In genomic region chr2:180507028-180507427, GRCh38 we compare ENCODE assay signal across 17 cellular contexts.
"Had no signal": no experiment of that assay in that cellular context is flagged by ENCODE, and none has a peak within 500 bp of the region (broad histone marks: within the 10 kb centered on the region; RNA-seq: fewer than 3 reads in every experiment).

No MANE protein-coding gene starts in this region.

- H3K9me3 Mint-ChIP-seq: activated CD4-positive, alpha-beta memory T cell treated with anti-CD3 and anti-CD28 coated beads for 36 hours; activated naive CD8-positive, alpha-beta T cell treated with anti-CD3 and anti-CD28 coated beads, Interleukin-2, amount 50 U/mL, for 24 hours; dendritic cell treated with granulocyte-macrophage colony-stimulating factor and Interleukin-4, amounts not matched to agents 40 ng/mL and 50 ng/mL, for 4 days; endodermal cell; neural crest cell had no signal

- H3K36me3 Mint-ChIP-seq: activated CD4-positive, alpha-beta memory T cell treated with anti-CD3 and anti-CD28 coated beads for 36 hours; mesothelial cell of epicardium had no signal

- H3K4me3 ChIP-seq: esophagus squamous epithelium, gastroesophageal sphincter, sigmoid colon, suprapubic skin, upper lobe of left lung had no signal

- ATAC-seq: activated naive CD8-positive, alpha-beta T cell treated with anti-CD3 and anti-CD28 coated beads, Interleukin-2, amount 50 U/mL, for 24 hours; gastroesophageal sphincter; left ventricle myocardium superior had no signal

- H3K4me1 Mint-ChIP-seq: activated naive CD8-positive, alpha-beta T cell treated with anti-CD3 and anti-CD28 coated beads, Interleukin-2, amount 50 U/mL, for 24 hours; endodermal cell; mesothelial cell of epicardium; neural crest cell had no signal

- H3K27ac ChIP-seq: esophagus squamous epithelium, gastroesophageal sphincter, sigmoid colon, suprapubic skin, upper lobe of left lung, VCaP had no signal

- H3K4me3 Mint-ChIP-seq: activated CD4-positive, alpha-beta memory T cell treated with anti-CD3 and anti-CD28 coated beads for 36 hours; activated naive CD8-positive, alpha-beta T cell treated with anti-CD3 and anti-CD28 coated beads, Interleukin-2, amount 50 U/mL, for 24 hours; dendritic cell treated with granulocyte-macrophage colony-stimulating factor and Interleukin-4, amounts not matched to agents 40 ng/mL and 50 ng/mL, for 4 days; endodermal cell; mesothelial cell of epicardium; neural crest cell had no signal

- DNase-seq: activated CD4-positive, alpha-beta memory T cell treated with anti-CD3 and anti-CD28 coated beads for 36 hours; activated naive CD4-positive, alpha-beta T cell treated with Interleukin-2 at 50 U/mL for 16 hours; activated naive CD8-positive, alpha-beta T cell treated with anti-CD3 and anti-CD28 coated beads, Interleukin-2, amount 50 U/mL, for 24 hours; central memory CD4-positive, alpha-beta T cell; endodermal cell; esophagus squamous epithelium; left ventricle myocardium superior; sigmoid colon; stimulated activated CD4-positive, alpha-beta T cell treated with anti-CD3 and anti-CD28 coated beads, Interleukin-12 subunit alpha, Interleukin-12 subunit beta, amount 100 ng/mL, for 4 hours; stimulated activated naive CD4-positive, alpha-beta T cell treated with Interleukin-2 at 50 U/mL for 16 hours; upper lobe of left lung had no signal

- H3K9me3 ChIP-seq: esophagus squamous epithelium, gastroesophageal sphincter, sigmoid colon, suprapubic skin, upper lobe of left lung had no signal

- H3K36me3 ChIP-seq: esophagus squamous epithelium, gastroesophageal sphincter, sigmoid colon, suprapubic skin, upper lobe of left lung had no signal

- H3K4me1 ChIP-seq: sigmoid colon, suprapubic skin, upper lobe of left lung had no signal

- H3K27me3 ChIP-seq: esophagus squamous epithelium, gastroesophageal sphincter, sigmoid colon, suprapubic skin, upper lobe of left lung had no signal

- H3K27ac Mint-ChIP-seq: activated CD4-positive, alpha-beta memory T cell treated with anti-CD3 and anti-CD28 coated beads for 36 hours; activated naive CD8-positive, alpha-beta T cell treated with anti-CD3 and anti-CD28 coated beads, Interleukin-2, amount 50 U/mL, for 24 hours; dendritic cell treated with granulocyte-macrophage colony-stimulating factor and Interleukin-4, amounts not matched to agents 40 ng/mL and 50 ng/mL, for 4 days; endodermal cell; mesothelial cell of epicardium had no signal

- H3K27me3 Mint-ChIP-seq: activated CD4-positive, alpha-beta memory T cell treated with anti-CD3 and anti-CD28 coated beads for 36 hours; activated naive CD8-positive, alpha-beta T cell treated with anti-CD3 and anti-CD28 coated beads, Interleukin-2, amount 50 U/mL, for 24 hours; dendritic cell treated with granulocyte-macrophage colony-stimulating factor and Interleukin-4, amounts not matched to agents 40 ng/mL and 50 ng/mL, for 4 days had no signal
